In genomic region chr5:38079625-38080402, GRCh38 we compare ENCODE assay signal across 15 cellular contexts.
DNase-seq lines count a peak whose midpoint lies in the region; ATAC-seq and TF ChIP-seq lines count a peak whose summit lies in the region.
"Had no signal": no experiment of that assay in that cellular context is flagged by ENCODE, and none has a peak within 500 bp of the region (broad histone marks: within the 10 kb centered on the region; RNA-seq: fewer than 3 reads in every experiment).

No MANE protein-coding gene starts in this region.

- TF ChIP-seq CTCF in fibroblast of villous mesenchyme (IDR thresholded peaks at IDR 0.05; ENCODE audit: insufficient read depth, low read depth, low read length) = no peak

- ATAC-seq in left cardiac atrium (peak; percentile 34 to 60), Right ventricle myocardium superior (ENCODE audit: poor library complexity) (no peak)

- intact Hi-C loops in left cardiac atrium (cut with DNase I) = no loop called here
- intact Hi-C loops in Right ventricle myocardium superior (cut with DNase I) = no loop called here

- DNase-seq in left cardiac atrium = no peak
- no peak for DNase-seq in Right ventricle myocardium superior
- peak; percentile 77 for DNase-seq in fibroblast of villous mesenchyme (ENCODE audit: low read depth)
- DNase-seq in pons (ENCODE audit: low spot score) = peak; percentile 12
- no peak for DNase-seq in iPS-NIHi7 (ENCODE audit: extremely low spot score)
- no peak for DNase-seq in DMS79 treated with DMSO at 0.1 percent for 48 hours (lab: John Stamatoyannopoulos, UW)
- no peak for DNase-seq in NCI-H82 (lab: John Stamatoyannopoulos, UW)
- DNase-seq: ACHN; CD4-positive, CD25-positive, alpha-beta regulatory T cell; DMS79; EL; GOT3; HFFc6 had no signal

- no peak overlapping the region for H3K4me3 ChIP-seq in fibroblast of villous mesenchyme (ENCODE audit: low read depth, low read length)
- H3K4me3 ChIP-seq: BLaER1 treated with 17β-estradiol and CSF1 and Interleukin-3, amounts not matched to agents 10 nM and 100 nM; HAP-1 had no signal

Comparison
In these comparisons a context has a peak if more than half of its experiments do, and no peak if none do; other contexts are left out.
1. DNase-seq: peak in fibroblast of villous mesenchyme (single experiment) and pons (single experiment); none in left cardiac atrium (single experiment), Right ventricle myocardium superior (single experiment), iPS-NIHi7 (single experiment), DMS79 treated with DMSO at 0.1 percent for 48 hours (single experiment) and NCI-H82 (single experiment).